Comparison of ENCODE assay signal across 1 cellular context in genomic region chr12:51905507-51906438, GRCh38.
TF ChIP-seq lines count a peak whose summit lies in the region.

No MANE protein-coding gene starts in this region.

TF ChIP-seq in K562, 482 proteins besides CTCF, POLR2A, EP300 and RAD21 (continued from another document and continues in another):
- TF ChIP-seq CHAMP1 (IDR thresholded peaks at IDR 0.05) (no peak), PCBP2 (IDR thresholded peaks at IDR 0.05; ENCODE audit: low read depth, low read length, poor library complexity, severe bottlenecking) (no peak), BCOR (IDR thresholded peaks at IDR 0.05) (no peak; the same call in 1 of the 2 replicates), CCAR2 (IDR thresholded peaks at IDR 0.05; ENCODE audit: low read depth, low read length) (no peak), ZNF277 (CRISPR knock-in tag; IDR thresholded peaks at IDR 0.05; ENCODE audit: borderline replicate concordance) (no peak), SIRT6 (IDR thresholded peaks at IDR 0.05; ENCODE audit: low read depth, low read length) (no peak), BMI1 (IDR thresholded peaks at IDR 0.05; ENCODE audit: low read length) (no peak), ZNF311 (CRISPR knock-in tag; IDR thresholded peaks at IDR 0.05) (no peak), RHOXF2B (CRISPR knock-in tag; conservative IDR thresholded peaks at IDR 0.05) (no peak), MBD1 (CRISPR knock-in tag; IDR thresholded peaks at IDR 0.05) (no peak), BDP1 (IDR thresholded peaks at IDR 0.05; ENCODE audit: insufficient read depth, insufficient read length) (no peak), HDAC8 (tag; IDR thresholded peaks at IDR 0.05) (no peak), ZNF217 (CRISPR knock-in tag; IDR thresholded peaks at IDR 0.05) (no peak), HNRNPL (IDR thresholded peaks at IDR 0.05; ENCODE audit: low read depth, low read length) (no peak), FOS (IDR thresholded peaks at IDR 0.05; ENCODE audit: extremely low read depth, insufficient read length) (no peak), ZNF395 (CRISPR knock-in tag; IDR thresholded peaks at IDR 0.05) (no peak), ZNF280A (IDR thresholded peaks at IDR 0.05; ENCODE audit: low read depth, partially characterized antibody) (no peak), TEAD2 (tag; IDR thresholded peaks at IDR 0.05) (no peak), ZBTB43 (CRISPR knock-in tag; IDR thresholded peaks at IDR 0.05) (no peak), MXI1 (IDR thresholded peaks at IDR 0.05; ENCODE audit: low read depth, low read length) (no peak), SMARCB1 (IDR thresholded peaks at IDR 0.05; ENCODE audit: insufficient read length, low read depth) (no peak), ZFP91 (CRISPR knock-in tag; IDR thresholded peaks at IDR 0.05) (no peak), ZNF551 (CRISPR knock-in tag; IDR thresholded peaks at IDR 0.05) (no peak), MLX (CRISPR knock-in tag; conservative IDR thresholded peaks at IDR 0.05) (no peak), CHD2 (IDR thresholded peaks at IDR 0.05; ENCODE audit: low read depth, low read length) (peak; percentile 60), SREBF2 (CRISPR knock-in tag; IDR thresholded peaks at IDR 0.05) (no peak), RFX1 (IDR thresholded peaks at IDR 0.05) (no peak), ATF4 (CRISPR knock-in tag; IDR thresholded peaks at IDR 0.05) (no peak), ZNF518B (CRISPR knock-in tag; IDR thresholded peaks at IDR 0.05) (no peak), PTBP1 (IDR thresholded peaks at IDR 0.05; ENCODE audit: low read depth, low read length) (no peak), ELF1 (tag; IDR thresholded peaks at IDR 0.05) (no peak), HINFP (tag; conservative IDR thresholded peaks at IDR 0.05; ENCODE audit: low read depth) (no peak), NR1H2 (CRISPR knock-in tag; IDR thresholded peaks at IDR 0.05) (no peak), RCOR1 (IDR thresholded peaks at IDR 0.05; ENCODE audit: borderline replicate concordance in 1 of 2, low read depth in 2 of 2, low read length in 2 of 2) (peak; percentile 37 to 91; a peak in 3 of 4 replicates), TEAD1 (CRISPR knock-in tag; IDR thresholded peaks at IDR 0.05) (no peak), MTA3 (IDR thresholded peaks at IDR 0.05; ENCODE audit: borderline replicate concordance) (no peak; the same call in 1 of the 2 replicates), PBX2 (CRISPR knock-in tag; IDR thresholded peaks at IDR 0.05; ENCODE audit: low read depth) (no peak), PBX2 (tag; conservative IDR thresholded peaks at IDR 0.05; ENCODE audit: low read depth) (peak; percentile 57), ZNF77 (CRISPR knock-in tag; IDR thresholded peaks at IDR 0.05) (no peak), NCOA2 (IDR thresholded peaks at IDR 0.05; ENCODE audit: partially characterized antibody in 2 of 2) (no peak), ZBTB8A (IDR thresholded peaks at IDR 0.05; ENCODE audit: partially characterized antibody) (no peak)
